Comparison of ENCODE assay signal across 13 cellular contexts in the genomic region with DNA sequence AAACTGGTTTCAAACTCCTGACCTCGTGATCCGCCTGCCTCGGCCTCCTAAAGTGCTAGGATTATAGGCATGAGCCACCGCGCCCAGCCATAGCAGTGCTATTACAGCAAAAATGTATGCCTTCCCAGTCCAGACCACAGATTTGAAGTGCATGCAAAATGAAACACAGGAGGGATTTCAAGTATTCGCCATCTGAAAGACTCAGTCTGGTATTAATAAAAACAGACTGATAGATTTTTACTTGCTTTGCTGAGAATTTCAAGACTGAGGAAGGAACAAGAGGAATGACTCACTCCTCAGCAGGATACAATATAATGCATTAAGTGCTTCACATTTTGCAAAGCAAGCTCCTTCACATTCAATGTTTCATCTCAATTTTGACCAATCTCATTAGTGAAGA.
DNase-seq lines count a peak whose midpoint lies in the region; ATAC-seq and TF ChIP-seq lines count a peak whose summit lies in the region.
"Had no signal": no experiment of that assay in that cellular context is flagged by ENCODE, and none has a peak within 500 bp of the region (broad histone marks: within the 10 kb centered on the region; RNA-seq: fewer than 3 reads in every experiment).

No MANE protein-coding gene starts in this region.

- H3K27me3 ChIP-seq in psoas muscle (ENCODE audit: insufficient read depth in 3 of 3, low read length in 2 of 3), result no peaks in the 10 kb centered on the region
- H3K27me3 ChIP-seq: heart left ventricle, testis had no signal

- H3K4me1 ChIP-seq in psoas muscle, result no peaks in the 10 kb centered on the region
- H3K4me1 ChIP-seq: heart left ventricle, testis had no signal

- WGBS in psoas muscle, 3 donors, result 88 to 94% (median 92%) methylated on average over 6 of the region's 6 CpGs

- no peaks in the 10 kb centered on the region for H3K9me3 ChIP-seq in psoas muscle
- H3K9me3 ChIP-seq: heart left ventricle, testis had no signal

- H3K4me3 ChIP-seq in psoas muscle, result no peak overlapping the region
- H3K4me3 ChIP-seq: heart left ventricle, testis had no signal

- DNase-seq in EH (ENCODE audit: low read depth) (peak; percentile 91), RPMI7951 (ENCODE audit: low read depth) (peak; percentile 73), epithelial cell of prostate (ENCODE audit: low read depth, low spot score) (no peak), renal cortical epithelial cell (ENCODE audit: low read depth) (peak; percentile 25), psoas muscle (no peak), NCI-H2081 treated with DMSO at 0.1 percent for 48 hours (lab: John Stamatoyannopoulos, UW) (no peak)
- DNase-seq: activated CD4-positive, alpha-beta T cell treated with anti-CD3 and anti-CD28 coated beads, Interleukin-2, amount 50 U/mL, for 48 hours; anterior cingulate cortex; effector CD8-positive, alpha-beta T cell; heart left ventricle; Right ventricle myocardium superior; testis had no signal

- H3K36me3 ChIP-seq in psoas muscle (ENCODE audit: insufficient read depth in 1 of 2, low read depth in 1 of 2), result no peaks in the 10 kb centered on the region
- H3K36me3 ChIP-seq: heart left ventricle had no signal

- ATAC-seq in GM18502 (IDR thresholded peaks at IDR 0.05; ENCODE audit: poor library complexity, unreplicated experiment) (no peak), psoas muscle (no peak)
- ATAC-seq: heart left ventricle had no signal

- TF ChIP-seq CTCF in psoas muscle (IDR thresholded peaks at IDR 0.05), result no peak

- intact Hi-C loops in psoas muscle (cut with DNase I), result no loop called here

- H3K27ac ChIP-seq in epithelial cell of prostate (peak overlapping the region; percentile 4), psoas muscle (no peak overlapping the region)
- H3K27ac ChIP-seq: heart left ventricle, testis had no signal

Comparison
In these comparisons a context has a peak if more than half of its experiments do, and no peak if none do; other contexts are left out.
1. DNase-seq: peak in EH (single experiment), RPMI7951 (single experiment) and renal cortical epithelial cell (single experiment); none in epithelial cell of prostate (single experiment), psoas muscle (0 of 2) and NCI-H2081 treated with DMSO at 0.1 percent for 48 hours (single experiment).